Comparison of ENCODE assay signal across 29 cellular contexts in the genomic region with DNA sequence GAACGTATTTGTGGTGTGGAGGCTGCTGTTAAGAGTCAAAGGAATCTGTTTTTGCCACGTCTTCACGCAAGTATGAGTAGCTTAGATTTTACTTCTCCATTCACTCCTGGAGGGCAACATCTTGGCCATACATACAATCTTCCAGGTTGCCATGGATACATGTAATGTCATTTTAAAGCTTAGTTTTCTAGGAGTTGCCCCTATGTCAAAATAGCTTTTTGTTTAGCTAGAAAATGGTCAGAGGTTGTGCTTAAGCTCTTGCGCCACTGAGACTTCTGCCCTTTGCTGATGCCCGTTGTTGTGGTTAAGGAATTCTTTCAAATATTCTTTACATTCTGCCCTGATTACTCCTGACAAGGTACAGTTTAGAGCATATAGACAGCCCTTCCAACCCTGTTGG.
"Had no signal": no experiment of that assay in that cellular context is flagged by ENCODE, and none has a peak within 500 bp of the region (broad histone marks: within the 10 kb centered on the region; RNA-seq: fewer than 3 reads in every experiment).

No MANE protein-coding gene starts in this region.

- H3K4me1 Mint-ChIP-seq: endodermal cell had no signal

- H3K4me1 ChIP-seq: colonic mucosa, esophagus muscularis mucosa, esophagus squamous epithelium, foreskin keratinocyte, gastrocnemius medialis, gastroesophageal sphincter, heart left ventricle, heart right ventricle had no signal

- H3K27me3 Mint-ChIP-seq: dendritic cell treated with granulocyte-macrophage colony-stimulating factor and Interleukin-4, amounts not matched to agents 40 ng/mL and 50 ng/mL, for 4 days; effector memory CD8-positive, alpha-beta T cell had no signal

- H3K36me3 ChIP-seq: colonic mucosa, esophagus muscularis mucosa, esophagus squamous epithelium, gastrocnemius medialis, gastroesophageal sphincter, heart left ventricle, heart right ventricle had no signal

- H3K9me3 ChIP-seq: colonic mucosa, esophagus squamous epithelium, gastrocnemius medialis had no signal

- DNase-seq: colonic mucosa; cortex of kidney; dermis blood vessel endothelial cell; dorsolateral prefrontal cortex; effector CD4-positive, alpha-beta T cell; effector CD8-positive, alpha-beta T cell; effector memory CD4-positive, alpha-beta T cell; effector memory CD8-positive, alpha-beta T cell; endodermal cell; erythroblast; esophagus squamous epithelium; foreskin fibroblast; foreskin keratinocyte; foreskin melanocyte; gastrocnemius medialis; glutamatergic neuron; head of caudate nucleus; heart left ventricle; heart right ventricle had no signal

- FAIRE-seq: colon, endometrium, endothelial cell of umbilical vein, frontal cortex had no signal

- H3K4me3 ChIP-seq: colonic mucosa, coronary artery, dorsolateral prefrontal cortex, esophagus muscularis mucosa, esophagus squamous epithelium, gastrocnemius medialis, gastroesophageal sphincter, heart left ventricle, heart right ventricle had no signal

- ATAC-seq: effector memory CD8-positive, alpha-beta T cell; esophagus mucosa; foreskin keratinocyte; gastrocnemius medialis; gastroesophageal sphincter; heart left ventricle; heart right ventricle had no signal

- H3K27me3 ChIP-seq: colonic mucosa, dorsolateral prefrontal cortex, esophagus muscularis mucosa, esophagus squamous epithelium, foreskin keratinocyte, gastrocnemius medialis, gastroesophageal sphincter, heart left ventricle, heart right ventricle had no signal

- H3K27ac ChIP-seq: colonic mucosa, coronary artery, dorsolateral prefrontal cortex, epithelial cell of prostate, esophagus muscularis mucosa, esophagus squamous epithelium, foreskin keratinocyte, gastrocnemius medialis, gastroesophageal sphincter, heart left ventricle, heart right ventricle had no signal

- H3K4me3 Mint-ChIP-seq: dendritic cell treated with granulocyte-macrophage colony-stimulating factor and Interleukin-4, amounts not matched to agents 40 ng/mL and 50 ng/mL, for 4 days; effector memory CD8-positive, alpha-beta T cell; endodermal cell had no signal

- H3K27ac Mint-ChIP-seq: dendritic cell treated with granulocyte-macrophage colony-stimulating factor and Interleukin-4, amounts not matched to agents 40 ng/mL and 50 ng/mL, for 4 days; effector memory CD8-positive, alpha-beta T cell; endodermal cell had no signal
